In the genomic region with DNA sequence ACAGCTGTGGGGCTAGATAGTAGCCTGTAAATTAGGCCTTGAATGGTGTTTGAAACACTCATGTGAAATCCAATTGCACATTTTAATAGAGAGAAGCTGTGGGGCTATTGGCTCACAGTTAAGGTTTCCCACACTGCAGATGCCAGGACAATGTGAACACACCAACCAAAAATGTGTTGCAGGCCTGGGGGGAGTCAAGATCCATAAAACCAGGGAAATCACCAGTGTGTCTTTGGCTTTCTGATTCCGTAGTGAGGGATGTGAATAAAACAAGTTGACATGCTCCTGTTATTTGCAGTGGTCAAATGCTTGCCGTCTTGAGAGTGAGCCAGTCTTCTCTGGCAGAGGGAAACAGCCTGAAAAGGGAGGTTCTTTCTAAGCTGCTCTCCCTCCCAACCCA, we compare ENCODE assay signal across 18 cellular contexts.
DNase-seq lines count a peak whose midpoint lies in the region; TF ChIP-seq lines count a peak whose summit lies in the region.
"Had no signal": no experiment of that assay in that cellular context is flagged by ENCODE, and none has a peak within 500 bp of the region (broad histone marks: within the 10 kb centered on the region; RNA-seq: fewer than 3 reads in every experiment).

No MANE protein-coding gene starts in this region.

- H3K27ac Mint-ChIP-seq in brain (peak overlapping the region in 4 of 5 experiments; percentile 9 to 90 (median 30)), osteocyte (ENCODE audit: unreplicated experiment) (no peak overlapping the region)

- H3K4me3 ChIP-seq in BJ (ENCODE audit: low read depth, low read length) (no peak overlapping the region), uterus (no peak overlapping the region)
- H3K4me3 ChIP-seq: A549, Peyer's patch had no signal

- no peaks in the 10 kb centered on the region for H3K9me3 Mint-ChIP-seq in brain
- no peaks in the 10 kb centered on the region for H3K9me3 Mint-ChIP-seq in osteocyte (ENCODE audit: unreplicated experiment)

- TF ChIP-seq CTCF in BJ (IDR thresholded peaks at IDR 0.05; ENCODE audit: insufficient read depth, low read depth, low read length) (no peak), brain (conservative IDR thresholded peaks at IDR 0.05) (no peak), uterus (IDR thresholded peaks at IDR 0.05) (no peak), osteocyte (IDR thresholded peaks at IDR 0.05) (no peak)

- H3K27me3 Mint-ChIP-seq in brain (no peaks in the 10 kb centered on the region), osteocyte (ENCODE audit: unreplicated experiment) (no peaks in the 10 kb centered on the region)

- H3K27me3 ChIP-seq in BJ (ENCODE audit: control insufficient read depth, insufficient read depth, low read length) (no peaks in the 10 kb centered on the region), uterus (no peaks in the 10 kb centered on the region)
- H3K27me3 ChIP-seq: Peyer's patch had no signal

- no peaks in the 10 kb centered on the region for H3K4me1 ChIP-seq in uterus
- H3K4me1 ChIP-seq: Peyer's patch had no signal

- H3K4me1 Mint-ChIP-seq in brain (peaks cover 36% of the 10 kb centered on the region), osteocyte (ENCODE audit: unreplicated experiment) (peaks cover 22% of the 10 kb centered on the region)

- no peaks in the 10 kb centered on the region for H3K9me3 ChIP-seq in uterus
- H3K9me3 ChIP-seq: A549, Peyer's patch had no signal

- H3K4me3 Mint-ChIP-seq in brain (no peak overlapping the region), osteocyte (ENCODE audit: unreplicated experiment) (no peak overlapping the region)

- intact Hi-C loops in uterus (cut with DNase I; ENCODE audit: low total_unique reads): no loop called here

- TF ChIP-seq POLR2A in uterus (IDR thresholded peaks at IDR 0.05): no peak

- peak; percentile 58 for DNase-seq in BJ (ENCODE audit: low read depth)
- peak; percentile 14 for DNase-seq in midbrain (lab: John Stamatoyannopoulos, UW)
- DNase-seq in uterus: peak; percentile 24 to 34
- no peak for DNase-seq in osteocyte (ENCODE audit: extremely low spot score, unreplicated experiment)
- no peak for DNase-seq in NCI-H446 (lab: John Stamatoyannopoulos, UW)
- DNase-seq in NCI-H748 (lab: John Stamatoyannopoulos, UW; ENCODE audit: unreplicated experiment): no peak
- DNase-seq: DMS79 treated with DMSO at 0.1 percent for 48 hours, GOT3, MM.1S, NCI-H1092, NCI-H1436 treated with DMSO at 0.1 percent for 48 hours, NCI-H2029, NCI-H2171, NCI-H446 treated with DMSO at 0.1 percent for 48 hours, NCI-H69, Peyer's patch had no signal

- POLR2A ChIA-PET in BJ (lab: Charles Lee): no interaction called here

- H3K36me3 ChIP-seq in BJ (ENCODE audit: control insufficient read depth, insufficient read depth, low read length): peaks cover 2% of the 10 kb centered on the region; the same call in 1 of the 2 replicates
- no peaks in the 10 kb centered on the region for H3K36me3 ChIP-seq in uterus

- CTCF ChIA-PET in BJ (lab: Yijun Ruan, JAX): no interaction called here

- H3K27ac ChIP-seq in uterus: peak overlapping the region; percentile 18 to 59
- H3K27ac ChIP-seq: A549, Peyer's patch had no signal

- peaks cover 85% of the 10 kb centered on the region for H3K36me3 Mint-ChIP-seq in brain
- H3K36me3 Mint-ChIP-seq in osteocyte (ENCODE audit: unreplicated experiment): peaks cover 53% of the 10 kb centered on the region

Comparison
In these comparisons a context has a peak if more than half of its experiments do, and no peak if none do; other contexts are left out.
1. DNase-seq: peak in BJ (single experiment), midbrain (single experiment) and uterus (2 of 2); none in osteocyte (single experiment), NCI-H446 (0 of 2) and NCI-H748 (single experiment).